Comparison of ENCODE assay signal across 13 cellular contexts in genomic region chr2:43149482-43150107, GRCh38.
DNase-seq lines count a peak whose midpoint lies in the region; ATAC-seq, FAIRE-seq and TF ChIP-seq lines count a peak whose summit lies in the region.
"Had no signal": no experiment of that assay in that cellular context is flagged by ENCODE, and none has a peak within 500 bp of the region (broad histone marks: within the 10 kb centered on the region; RNA-seq: fewer than 3 reads in every experiment).

No MANE protein-coding gene starts in this region.

- H3K4me1 Mint-ChIP-seq in activated naive CD4-positive, alpha-beta T cell treated with anti-CD3 and anti-CD28 coated beads, Interleukin-2, amount 50 U/mL, for 24 hours, result peaks cover 69% of the 10 kb centered on the region

- ATAC-seq in GM19025 (IDR thresholded peaks at IDR 0.05; ENCODE audit: low read depth, unreplicated experiment) (peak; percentile 72), upper lobe of right lung (no peak), GM21737 (IDR thresholded peaks at IDR 0.05; ENCODE audit: unreplicated experiment) (no peak)
- ATAC-seq: gastrocnemius medialis, sciatic nerve had no signal

- H3K4me3 ChIP-seq in colonic mucosa (no peak overlapping the region), upper lobe of right lung (no peak overlapping the region)
- H3K4me3 ChIP-seq: gastrocnemius medialis had no signal

- DNase-seq in HTR-8/SVneo (ENCODE audit: insufficient read length, low spot score) (no peak), colonic mucosa (no peak), upper lobe of right lung (no peak), SHP77 treated with DMSO at 0.1 percent for 48 hours (lab: John Stamatoyannopoulos, UW) (no peak)
- DNase-seq in stimulated activated CD4-positive, alpha-beta T cell treated with anti-CD3 and anti-CD28 coated beads, Interleukin-1b, Interleukin-23, amount 100 ng/mL, for 48 hours, result peak; percentile 71
- DNase-seq: DMS153, gastrocnemius medialis, NCI-H2081, Right ventricle myocardium superior had no signal

- no peaks in the 10 kb centered on the region for H3K36me3 Mint-ChIP-seq in activated naive CD4-positive, alpha-beta T cell treated with anti-CD3 and anti-CD28 coated beads, Interleukin-2, amount 50 U/mL, for 24 hours

- H3K9ac ChIP-seq in colonic mucosa (ENCODE audit: low read depth in 2 of 2, low read length in 2 of 2), result peak overlapping the region in 1 of 2 donors; percentile 3

- H3K4me1 ChIP-seq in colonic mucosa (peaks cover 7% of the 10 kb centered on the region), upper lobe of right lung (peaks cover 9% of the 10 kb centered on the region)

- TF ChIP-seq CTCF in colonic mucosa (IDR thresholded peaks at IDR 0.05), result no peak
- TF ChIP-seq CTCF in upper lobe of right lung (IDR thresholded peaks at IDR 0.05), result no peak

- H3K27me3 ChIP-seq in colonic mucosa (no peaks in the 10 kb centered on the region), upper lobe of right lung (no peaks in the 10 kb centered on the region)
- H3K27me3 ChIP-seq: gastrocnemius medialis had no signal

- intact Hi-C loops in colonic mucosa (cut with DNase I), result no loop called here
- intact Hi-C loops in upper lobe of right lung (cut with DNase I), result no loop called here

- peak overlapping the region; percentile 79 for H3K27ac Mint-ChIP-seq in activated naive CD4-positive, alpha-beta T cell treated with anti-CD3 and anti-CD28 coated beads, Interleukin-2, amount 50 U/mL, for 24 hours

- H3K9me3 Mint-ChIP-seq in activated naive CD4-positive, alpha-beta T cell treated with anti-CD3 and anti-CD28 coated beads, Interleukin-2, amount 50 U/mL, for 24 hours, result no peaks in the 10 kb centered on the region

- H3K27ac ChIP-seq in colonic mucosa (no peak overlapping the region), upper lobe of right lung (no peak overlapping the region)
- H3K27ac ChIP-seq: gastrocnemius medialis had no signal

- H3K36me3 ChIP-seq in colonic mucosa, result no peaks in the 10 kb centered on the region
- no peaks in the 10 kb centered on the region for H3K36me3 ChIP-seq in upper lobe of right lung
- H3K36me3 ChIP-seq: gastrocnemius medialis had no signal

- no peaks in the 10 kb centered on the region for H3K27me3 Mint-ChIP-seq in activated naive CD4-positive, alpha-beta T cell treated with anti-CD3 and anti-CD28 coated beads, Interleukin-2, amount 50 U/mL, for 24 hours

- FAIRE-seq in HTR-8/SVneo (lab: Jason Lieb, UNC), result peak; percentile 92

- H3K9me3 ChIP-seq in colonic mucosa (no peaks in the 10 kb centered on the region), upper lobe of right lung (no peaks in the 10 kb centered on the region)
- H3K9me3 ChIP-seq: gastrocnemius medialis had no signal

- H3K4me3 Mint-ChIP-seq in activated naive CD4-positive, alpha-beta T cell treated with anti-CD3 and anti-CD28 coated beads, Interleukin-2, amount 50 U/mL, for 24 hours, result peak overlapping the region; percentile 28
